17 cellular contexts compared by ENCODE assay signal in genomic region chr6:139457482-139457881, GRCh38.
DNase-seq lines count a peak whose midpoint lies in the region; ATAC-seq, FAIRE-seq and TF ChIP-seq lines count a peak whose summit lies in the region.
"Had no signal": no experiment of that assay in that cellular context is flagged by ENCODE, and none has a peak within 500 bp of the region (broad histone marks: within the 10 kb centered on the region; RNA-seq: fewer than 3 reads in every experiment).

No MANE protein-coding gene starts in this region.

- POLR2A ChIA-PET in PC-9 (lab: Charles Lee; ENCODE audit: unreplicated experiment), result no interaction called here

- H3K4me3 Mint-ChIP-seq in astrocyte (ENCODE audit: unreplicated experiment), result no peak overlapping the region
- H3K4me3 Mint-ChIP-seq: CD4-positive, alpha-beta T cell; GM23338 had no signal

- no peaks in the 10 kb centered on the region for H3K9me3 Mint-ChIP-seq in astrocyte (ENCODE audit: unreplicated experiment)
- H3K9me3 Mint-ChIP-seq: CD4-positive, alpha-beta T cell; GM23338 had no signal

- H3K9me2 ChIP-seq in PC-9 (ENCODE audit: insufficient read depth), result no peaks in the 10 kb centered on the region

- no peak for TF ChIP-seq CTCF in astrocyte (IDR thresholded peaks at IDR 0.05; ENCODE audit: insufficient read depth, low read depth, low read length)
- TF ChIP-seq CTCF in osteoblast (IDR thresholded peaks at IDR 0.05; ENCODE audit: extremely low read depth, low read depth, low read length), result no peak
- TF ChIP-seq CTCF in PC-9 (conservative IDR thresholded peaks at IDR 0.05), result no peak

- peak; percentile 59 for DNase-seq in EH (ENCODE audit: low read depth)
- peak; percentile 9 for DNase-seq in HTR-8/SVneo (ENCODE audit: insufficient read length, low spot score)
- no peak for DNase-seq in astrocyte (ENCODE audit: low read depth)
- peak; percentile 11 for DNase-seq in osteoblast (ENCODE audit: insufficient read length, low spot score, missing footprints)
- DNase-seq in PC-9, result no peak
- DNase-seq: BE2C; Calu3; CD4-positive, alpha-beta T cell; DMS79 treated with DMSO at 0.1 percent for 48 hours; GF-D8; NCI-H2029; NCI-H510A; SHP77 had no signal

- no TSS peak for BruUV-seq in PC-9 (replicated peaks; lab: Mats Ljungman, UMichigan)

- H3K4me2 ChIP-seq in astrocyte (ENCODE audit: low read length) (no peak overlapping the region), osteoblast (ENCODE audit: insufficient read depth, low read length) (no peak overlapping the region), PC-9 (no peak overlapping the region)
- H3K4me2 ChIP-seq: GM23338 had no signal

- H3K4me1 Mint-ChIP-seq in astrocyte (ENCODE audit: low read depth, unreplicated experiment), result peaks cover 6% of the 10 kb centered on the region

- H3K9ac ChIP-seq in astrocyte (ENCODE audit: low read length), result no peak overlapping the region

- intact Hi-C loops in PC-9 (cut with micrococcal nuclease; ENCODE audit: unreplicated experiment), result no loop called here

- H3K4me1 ChIP-seq in astrocyte (ENCODE audit: insufficient read depth, low read length), result no peaks in the 10 kb centered on the region
- no peaks in the 10 kb centered on the region for H3K4me1 ChIP-seq in osteoblast (ENCODE audit: insufficient read depth, low read length)
- peaks cover 3% of the 10 kb centered on the region for H3K4me1 ChIP-seq in PC-9 (replicated peaks; ENCODE audit: insufficient read depth)
- H3K4me1 ChIP-seq: BE2C had no signal

- H3K36me3 Mint-ChIP-seq in astrocyte (ENCODE audit: low read depth, unreplicated experiment), result no peaks in the 10 kb centered on the region

- FAIRE-seq in HTR-8/SVneo (lab: Jason Lieb, UNC) (no peak), astrocyte (lab: Jason Lieb, UNC) (no peak)

- no peaks in the 10 kb centered on the region for H3K9me3 ChIP-seq in astrocyte (ENCODE audit: insufficient read depth, low read depth, low read length)
- no peaks in the 10 kb centered on the region for H3K9me3 ChIP-seq in osteoblast (ENCODE audit: low read depth, low read length)
- H3K9me3 ChIP-seq in PC-9 (ENCODE audit: insufficient read depth, low read depth), result no peaks in the 10 kb centered on the region; the same call in 1 of the 2 replicates
- H3K9me3 ChIP-seq: BE2C had no signal

- H3K36me3 ChIP-seq in astrocyte (ENCODE audit: insufficient read depth, low read length) (no peaks in the 10 kb centered on the region), osteoblast (ENCODE audit: insufficient read depth, low read length) (no peaks in the 10 kb centered on the region), PC-9 (ENCODE audit: low read depth) (no peaks in the 10 kb centered on the region)
- H3K36me3 ChIP-seq: BE2C had no signal

- no peaks in the 10 kb centered on the region for H4K20me1 ChIP-seq in astrocyte (ENCODE audit: insufficient read depth, low read length)
- no peaks in the 10 kb centered on the region for H4K20me1 ChIP-seq in osteoblast (ENCODE audit: insufficient read depth, low read length)
- no peaks in the 10 kb centered on the region for H4K20me1 ChIP-seq in PC-9 (ENCODE audit: insufficient read depth)

- no peaks in the 10 kb centered on the region for H3K27me3 Mint-ChIP-seq in astrocyte (ENCODE audit: low read depth, unreplicated experiment)
- H3K27me3 Mint-ChIP-seq: CD4-positive, alpha-beta T cell had no signal

- no peak overlapping the region for H3K4me3 ChIP-seq in astrocyte (ENCODE audit: insufficient read depth, low read depth, low read length)
- no peak overlapping the region for H3K4me3 ChIP-seq in osteoblast (ENCODE audit: insufficient read depth, low read length)
- no peak overlapping the region for H3K4me3 ChIP-seq in PC-9
- H3K4me3 ChIP-seq: GM23338 had no signal

- CTCF ChIA-PET in PC-9 (lab: Charles Lee), result no interaction called here

- ATAC-seq in HG03139 (IDR thresholded peaks at IDR 0.05; ENCODE audit: unreplicated experiment) (no peak), HG02885 (IDR thresholded peaks at IDR 0.05; ENCODE audit: poor library complexity, unreplicated experiment) (no peak)
- ATAC-seq: GM23338, Panc1 had no signal

- no peaks in the 10 kb centered on the region for H3K79me2 ChIP-seq in astrocyte (ENCODE audit: insufficient read depth, low read length)
- no peaks in the 10 kb centered on the region for H3K79me2 ChIP-seq in osteoblast (ENCODE audit: insufficient read depth, low read length)
- H3K79me2 ChIP-seq in PC-9 (ENCODE audit: low read depth), result no peaks in the 10 kb centered on the region

- H3K27ac Mint-ChIP-seq in astrocyte (ENCODE audit: unreplicated experiment), result peak overlapping the region; percentile 68
- H3K27ac Mint-ChIP-seq: CD4-positive, alpha-beta T cell; GM23338 had no signal

- H3K27ac ChIP-seq in astrocyte (ENCODE audit: low read depth, low read length), result no peak overlapping the region
- H3K27ac ChIP-seq in osteoblast (ENCODE audit: low read depth, low read length), result no peak overlapping the region
- no peak overlapping the region for H3K27ac ChIP-seq in PC-9

- H2AFZ ChIP-seq in astrocyte (ENCODE audit: low read depth, low read length) (peak overlapping the region; percentile 29), osteoblast (ENCODE audit: low read length) (no peak overlapping the region), PC-9 (no peak overlapping the region)
- H2AFZ ChIP-seq: GM23338 had no signal

- H3K27me3 ChIP-seq in astrocyte (ENCODE audit: insufficient read depth, low read length), result no peaks in the 10 kb centered on the region
- H3K27me3 ChIP-seq in osteoblast (ENCODE audit: insufficient read depth, low read length), result no peaks in the 10 kb centered on the region
- no peaks in the 10 kb centered on the region for H3K27me3 ChIP-seq in PC-9 (ENCODE audit: insufficient read depth, low read depth)
- H3K27me3 ChIP-seq: BE2C had no signal

- peaks cover 3% of the 10 kb centered on the region for H3F3A ChIP-seq in PC-9 (ENCODE audit: insufficient read depth, low read depth)

Comparison
In these comparisons a context has a peak if more than half of its experiments do, and no peak if none do; other contexts are left out.
1. DNase-seq: peak in EH (single experiment), HTR-8/SVneo (single experiment) and osteoblast (single experiment); none in astrocyte (single experiment) and PC-9 (0 of 2).